In the genomic region with DNA sequence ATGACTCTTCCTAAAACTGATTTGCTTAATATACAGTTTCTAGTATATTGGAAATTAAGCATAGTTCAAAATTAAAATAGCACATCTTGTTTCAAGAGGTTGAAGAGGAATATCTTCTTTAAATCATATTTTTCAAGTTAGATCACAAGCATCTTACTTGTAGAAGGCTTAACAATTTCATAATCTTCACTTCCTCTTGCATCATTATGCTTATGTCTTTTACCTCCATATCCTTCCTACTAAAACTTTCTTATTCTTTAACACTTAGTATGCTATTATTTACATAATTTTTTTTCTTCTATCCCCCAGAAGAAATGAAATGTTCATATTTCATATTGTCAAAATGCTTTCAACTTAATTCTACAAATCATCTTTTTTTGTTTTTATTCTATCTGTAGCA, we compare ENCODE assay signal across 23 cellular contexts.
"Had no signal": no experiment of that assay in that cellular context is flagged by ENCODE, and none has a peak within 500 bp of the region (broad histone marks: within the 10 kb centered on the region; RNA-seq: fewer than 3 reads in every experiment).

No MANE protein-coding gene starts in this region.

- H3K27me3 ChIP-seq: gastrocnemius medialis, heart left ventricle, upper lobe of right lung had no signal

- H3K36me3 Mint-ChIP-seq: activated naive CD4-positive, alpha-beta T cell treated with anti-CD3 and anti-CD28 coated beads, Interleukin-2, amount 50 U/mL, for 24 hours; naive B cell had no signal

- ATAC-seq: gastrocnemius medialis, heart left ventricle, mucosa of descending colon, T-helper 17 cell, upper lobe of right lung had no signal

- H3K4me1 Mint-ChIP-seq: activated naive CD4-positive, alpha-beta T cell treated with anti-CD3 and anti-CD28 coated beads, Interleukin-2, amount 50 U/mL, for 24 hours; endodermal cell; naive B cell; neural crest cell; T-helper 17 cell had no signal

- H3K9me3 Mint-ChIP-seq: activated naive CD4-positive, alpha-beta T cell treated with anti-CD3 and anti-CD28 coated beads, Interleukin-2, amount 50 U/mL, for 24 hours had no signal

- FAIRE-seq: colon had no signal

- H3K4me3 ChIP-seq: gastrocnemius medialis, heart left ventricle, left ventricle myocardium inferior, mucosa of descending colon, upper lobe of right lung had no signal

- H3K36me3 ChIP-seq: gastrocnemius medialis, heart left ventricle, left ventricle myocardium inferior, upper lobe of right lung, WERI-Rb-1 had no signal

- H3K4me1 ChIP-seq: gastrocnemius medialis, heart left ventricle, left ventricle myocardium inferior, upper lobe of right lung had no signal

- DNase-seq: activated CD4-positive, alpha-beta T cell treated with anti-CD3 and anti-CD28 coated beads for 1 hour; activated CD8-positive, alpha-beta memory T cell treated with anti-CD3 and anti-CD28 coated beads for 24 hours; activated CD8-positive, alpha-beta memory T cell treated with anti-CD3 and anti-CD28 coated beads, Interleukin-2, amount 50 U/mL, for 48 hours; activated effector memory CD4-positive, alpha-beta T cell treated with Interleukin-2 at 50 U/mL for 16 hours; activated T-cell treated with anti-CD3 and anti-CD28 coated beads, Interleukin-2, amount 50 U/mL, for 48 hours; endodermal cell; gastrocnemius medialis; heart left ventricle; kidney glomerular epithelial cell; left ventricle myocardium inferior; mucosa of descending colon; naive B cell; retina; stimulated activated CD4-positive, alpha-beta T cell treated with anti-CD3 and anti-CD28 coated beads, Interleukin-12 subunit alpha, Interleukin-12 subunit beta, amount 100 ng/mL, for 4 hours; stimulated activated CD4-positive, alpha-beta T cell treated with anti-CD3 and anti-CD28 coated beads, Interleukin-1b, Interleukin-23, amount 100 ng/mL, for 48 hours; stimulated activated CD8-positive, alpha-beta memory T cell treated with anti-CD3 and anti-CD28 coated beads, Interleukin-4, amount 100 ng/mL, for 48 hours; stimulated activated naive CD4-positive, alpha-beta T cell; T-helper 17 cell; upper lobe of right lung; WERI-Rb-1 had no signal

- H3K27ac ChIP-seq: gastrocnemius medialis, heart left ventricle, left ventricle myocardium inferior, upper lobe of right lung, WERI-Rb-1 had no signal

- H3K27me3 Mint-ChIP-seq: activated naive CD4-positive, alpha-beta T cell treated with anti-CD3 and anti-CD28 coated beads, Interleukin-2, amount 50 U/mL, for 24 hours; naive B cell; T-helper 17 cell had no signal

- H3K4me3 Mint-ChIP-seq: activated naive CD4-positive, alpha-beta T cell treated with anti-CD3 and anti-CD28 coated beads, Interleukin-2, amount 50 U/mL, for 24 hours; endodermal cell; naive B cell; neural crest cell; T-helper 17 cell had no signal

- H3K27ac Mint-ChIP-seq: activated naive CD4-positive, alpha-beta T cell treated with anti-CD3 and anti-CD28 coated beads, Interleukin-2, amount 50 U/mL, for 24 hours; endodermal cell; naive B cell; T-helper 17 cell had no signal

- H3K9me3 ChIP-seq: gastrocnemius medialis, mucosa of descending colon, upper lobe of right lung had no signal
